20 cellular contexts compared by ENCODE assay signal in genomic region chr11:115528217-115528616, GRCh38. TPM values are rescaled to one million over a fixed set of nuclear protein-coding genes. Genes with fewer than 3 reads are reported as not detected.
DNase-seq lines count a peak whose midpoint lies in the region; ATAC-seq and TF ChIP-seq lines count a peak whose summit lies in the region.
"Had no signal": no experiment of that assay in that cellular context is flagged by ENCODE, and none has a peak within 500 bp of the region (broad histone marks: within the 10 kb centered on the region; RNA-seq: fewer than 3 reads in every experiment).

No MANE protein-coding gene starts in this region.

- TF ChIP-seq CTCF in BE2C (IDR thresholded peaks at IDR 0.05; ENCODE audit: low read depth, low read length) (peak; percentile 43), foreskin keratinocyte (conservative IDR thresholded peaks at IDR 0.05) (no peak), mucosa of descending colon (IDR thresholded peaks at IDR 0.05) (no peak), stomach (IDR thresholded peaks at IDR 0.05) (no peak)

- H3K4me3 Mint-ChIP-seq in activated CD8-positive, alpha-beta memory T cell treated with anti-CD3 and anti-CD28 coated beads, Interleukin-2, amount 10 ng/mL, durations not matched to agents 7 days and 5 days: no peak overlapping the region
- H3K4me3 Mint-ChIP-seq: naive B cell had no signal

- no peaks in the 10 kb centered on the region for H3K9me3 ChIP-seq in BE2C
- no peaks in the 10 kb centered on the region for H3K9me3 ChIP-seq in HUES64 (ENCODE audit: insufficient read depth, low read depth, low read length)
- no peaks in the 10 kb centered on the region for H3K9me3 ChIP-seq in mucosa of descending colon
- H3K9me3 ChIP-seq in stomach: no peaks in the 10 kb centered on the region
- H3K9me3 ChIP-seq: esophagus muscularis mucosa, vagina had no signal

- DNase-seq in BE2C: peak; percentile 63
- no peak for DNase-seq in foreskin keratinocyte
- DNase-seq in mucosa of descending colon: no peak
- DNase-seq in hippocampal formation (lab: John Stamatoyannopoulos, UW): no peak
- DNase-seq in activated CD8-positive, alpha-beta memory T cell treated with anti-CD3 and anti-CD28 coated beads, Interleukin-2, amount 10 ng/mL, durations not matched to agents 7 days and 5 days: no peak
- no peak for DNase-seq in NCI-H1694 (lab: John Stamatoyannopoulos, UW)
- DNase-seq in stomach: no peak
- DNase-seq: ACHN; activated gamma-delta T cell treated with Interleukin-2 at 50 U/mL for 16 hours; amniotic stem cell; effector CD4-positive, alpha-beta T cell; glutamatergic neuron; KG1; naive B cell; NCI-H524; posterior cingulate gyrus; stimulated activated CD4-positive, alpha-beta T cell treated with anti-CD3 and anti-CD28 coated beads, Interleukin-4, amount 100 ng/mL, for 24 hours had no signal

- ATAC-seq in foreskin keratinocyte: peak; percentile 47
- peak; percentile 20 for ATAC-seq in mucosa of descending colon
- no peak for ATAC-seq in activated CD8-positive, alpha-beta memory T cell treated with anti-CD3 and anti-CD28 coated beads, Interleukin-2, amount 10 ng/mL, durations not matched to agents 7 days and 5 days

- no peaks in the 10 kb centered on the region for H3K36me3 Mint-ChIP-seq in activated CD8-positive, alpha-beta memory T cell treated with anti-CD3 and anti-CD28 coated beads, Interleukin-2, amount 10 ng/mL, durations not matched to agents 7 days and 5 days
- H3K36me3 Mint-ChIP-seq: naive B cell had no signal

- H3K27ac ChIP-seq in HUES64 (ENCODE audit: low read depth, low read length) (peak overlapping the region; percentile 4; the same call in 1 of the 2 replicates), foreskin keratinocyte (no peak overlapping the region), stomach (no peak overlapping the region)
- H3K27ac ChIP-seq: esophagus muscularis mucosa, vagina had no signal

- H3K27me3 Mint-ChIP-seq in activated CD8-positive, alpha-beta memory T cell treated with anti-CD3 and anti-CD28 coated beads, Interleukin-2, amount 10 ng/mL, durations not matched to agents 7 days and 5 days: no peaks in the 10 kb centered on the region

- H3K4me1 Mint-ChIP-seq in activated CD8-positive, alpha-beta memory T cell treated with anti-CD3 and anti-CD28 coated beads, Interleukin-2, amount 10 ng/mL, durations not matched to agents 7 days and 5 days: no peaks in the 10 kb centered on the region
- H3K4me1 Mint-ChIP-seq: naive B cell had no signal

- H3K9me3 Mint-ChIP-seq in activated CD8-positive, alpha-beta memory T cell treated with anti-CD3 and anti-CD28 coated beads, Interleukin-2, amount 10 ng/mL, durations not matched to agents 7 days and 5 days (ENCODE audit: low read depth): no peaks in the 10 kb centered on the region

- 91% methylated on average over 6 of the region's 6 CpGs for WGBS in HUES64
- WGBS in stomach, 5 donors: 60 to 81% (median 78%) methylated on average over 6 of the region's 6 CpGs

- no peak overlapping the region for H3K9ac ChIP-seq in HUES64 (ENCODE audit: low read depth, low read length)

- H3K27ac Mint-ChIP-seq in activated CD8-positive, alpha-beta memory T cell treated with anti-CD3 and anti-CD28 coated beads, Interleukin-2, amount 10 ng/mL, durations not matched to agents 7 days and 5 days: no peak overlapping the region
- H3K27ac Mint-ChIP-seq: naive B cell had no signal

- no peak for TF ChIP-seq EP300 in stomach (IDR thresholded peaks at IDR 0.05)

- H3K27me3 ChIP-seq in BE2C: no peaks in the 10 kb centered on the region
- H3K27me3 ChIP-seq in HUES64 (ENCODE audit: insufficient read depth, low read length): no peaks in the 10 kb centered on the region
- no peaks in the 10 kb centered on the region for H3K27me3 ChIP-seq in foreskin keratinocyte
- H3K27me3 ChIP-seq in stomach: peaks cover 0 to 12% (median 0%) of the 10 kb centered on the region in 3 donors
- H3K27me3 ChIP-seq: vagina had no signal

- H3K4me3 ChIP-seq in BE2C (ENCODE audit: low read depth, low read length) (no peak overlapping the region), HUES64 (ENCODE audit: low read length) (no peak overlapping the region), mucosa of descending colon (no peak overlapping the region), stomach (no peak overlapping the region)
- H3K4me3 ChIP-seq: esophagus muscularis mucosa, vagina had no signal

- intact Hi-C loops in mucosa of descending colon (cut with DNase I, micrococcal nuclease): no loop called here
- intact Hi-C loops in stomach (cut with DNase I; ENCODE audit: low total_unique reads): no loop called here

- no peaks in the 10 kb centered on the region for H3K36me3 ChIP-seq in BE2C
- no peaks in the 10 kb centered on the region for H3K36me3 ChIP-seq in HUES64 (ENCODE audit: insufficient read depth, low read length)
- H3K36me3 ChIP-seq in mucosa of descending colon (ENCODE audit: low read depth): no peaks in the 10 kb centered on the region
- H3K36me3 ChIP-seq in stomach: no peaks in the 10 kb centered on the region
- H3K36me3 ChIP-seq: esophagus muscularis mucosa, vagina had no signal

- H3K4me1 ChIP-seq in BE2C (peaks cover 13% of the 10 kb centered on the region; the same call in 1 of the 2 replicates), HUES64 (ENCODE audit: insufficient read depth, low read length) (peaks cover 11% of the 10 kb centered on the region), foreskin keratinocyte (peaks cover 3% of the 10 kb centered on the region), mucosa of descending colon (ENCODE audit: low read depth) (peaks cover 9% of the 10 kb centered on the region), stomach (no peaks in the 10 kb centered on the region)
- H3K4me1 ChIP-seq: vagina had no signal

- TF ChIP-seq POLR2A in stomach (IDR thresholded peaks at IDR 0.05): no peak

- CTCF ChIA-PET in activated CD8-positive, alpha-beta memory T cell treated with anti-CD3 and anti-CD28 coated beads, Interleukin-2, amount 10 ng/mL, durations not matched to agents 7 days and 5 days (lab: Charles Lee): no interaction called here

RNA-seq across cellular contexts. Expression of gene CADM1, which starts 24.0 kb away (rescaled TPM):
- 201 TPM for polyA plus RNA-seq in BE2C (2012; ENCODE audit: insufficient read depth, insufficient read length, low read depth)
- 25.3 TPM for polyA plus RNA-seq in HUES64 (2013, experiment 1 of 2)
- polyA plus RNA-seq in HUES64 (2013, experiment 2 of 2): 34.6 TPM
- 49.0 and 52.4 TPM in 2 replicates for total RNA-seq in foreskin keratinocyte
- polyA plus RNA-seq in foreskin keratinocyte: 26.8 and 29.6 TPM in 2 replicates
- total RNA-seq in mucosa of descending colon: 10 to 100 TPM in 1 of 3 donors, 1 to 10 TPM in 2; 4.3 to 20.2 (median 7.2) TPM
- total RNA-seq in activated CD8-positive, alpha-beta memory T cell treated with anti-CD3 and anti-CD28 coated beads, Interleukin-2, amount 10 ng/mL, durations not matched to agents 7 days and 5 days: 1 to 10 TPM in 1 of 2 experiments, under 1 TPM in 1; 0.76 to 1.2 TPM
- 10 to 100 TPM in 3 of 5 donors, under 1 TPM in 2; 0.58 to 29.7 (median 10.3) TPM for total RNA-seq in stomach
- polyA plus RNA-seq in stomach: 1 to 10 TPM; 3.4 to 5.9 (median 4.7) TPM
